15 cellular contexts compared by ENCODE assay signal in genomic region chr1:46614604-46614984, GRCh38. TPM values are rescaled to one million over a fixed set of nuclear protein-coding genes. Genes with fewer than 3 reads are reported as not detected.
A peak's percentile ranks its signal among the peaks of the same experiment; 100 is the strongest.
DNase-seq lines count a peak whose midpoint lies in the region; ATAC-seq and TF ChIP-seq lines count a peak whose summit lies in the region.
"Had no signal": no experiment of that assay in that cellular context is flagged by ENCODE, and none has a peak within 500 bp of the region (broad histone marks: within the 10 kb centered on the region; RNA-seq: fewer than 3 reads in every experiment).

No MANE protein-coding gene starts in this region.

- H3K4me1 ChIP-seq in lower lobe of right lung (peaks cover 62% of the 10 kb centered on the region), spleen (peaks cover 44 to 90% (median 61%) of the 10 kb centered on the region in 6 donors)

- no peak for TF ChIP-seq POLR2A in spleen (IDR thresholded peaks at IDR 0.05)

- intact Hi-C loops in activated T-helper 1 cell treated with anti-CD3 and anti-CD28 coated beads, Interleukin-12 subunit alpha, Interleukin-12 subunit beta, Interleukin-2, Interleukin-4 antibody, amounts not matched to agents 30 ng/mL and 10 ng/mL and 1 ng/mL, durations not matched to agents 14 hours and 24 hours and 36 hours (cut with micrococcal nuclease), result no loop called here
- intact Hi-C loops in lower lobe of right lung (cut with DNase I), result no loop called here
- intact Hi-C loops in spleen (cut with DNase I; ENCODE audit: low total_unique reads), result no loop called here

- peak overlapping the region in 1 of 3 donors; percentile 57 for H3K27ac Mint-ChIP-seq in IgD-negative memory B cell
- peak overlapping the region; percentile 82 for H3K27ac Mint-ChIP-seq in activated T-helper 1 cell treated with anti-CD3 and anti-CD28 coated beads, Interleukin-12 subunit alpha, Interleukin-12 subunit beta, Interleukin-2, Interleukin-4 antibody, amounts not matched to agents 30 ng/mL and 10 ng/mL and 1 ng/mL, durations not matched to agents 14 hours and 24 hours and 36 hours

- no peaks in the 10 kb centered on the region for H3K9me3 ChIP-seq in lower lobe of right lung
- H3K9me3 ChIP-seq in spleen, result no peaks in the 10 kb centered on the region

- peaks cover under 1% of the 10 kb centered on the region for H3K36me3 Mint-ChIP-seq in IgD-negative memory B cell
- H3K36me3 Mint-ChIP-seq in activated T-helper 1 cell treated with anti-CD3 and anti-CD28 coated beads, Interleukin-12 subunit alpha, Interleukin-12 subunit beta, Interleukin-2, Interleukin-4 antibody, amounts not matched to agents 30 ng/mL and 10 ng/mL and 1 ng/mL, durations not matched to agents 14 hours and 24 hours and 36 hours (ENCODE audit: low read depth), result peaks cover 21% of the 10 kb centered on the region

- H3K36me3 ChIP-seq in lower lobe of right lung (peaks cover 34% of the 10 kb centered on the region), spleen (peaks cover 0 to 36% (median 18%) of the 10 kb centered on the region in 6 donors)

- no peaks in the 10 kb centered on the region for H3K9me3 Mint-ChIP-seq in IgD-negative memory B cell
- H3K9me3 Mint-ChIP-seq in activated T-helper 1 cell treated with anti-CD3 and anti-CD28 coated beads, Interleukin-12 subunit alpha, Interleukin-12 subunit beta, Interleukin-2, Interleukin-4 antibody, amounts not matched to agents 30 ng/mL and 10 ng/mL and 1 ng/mL, durations not matched to agents 14 hours and 24 hours and 36 hours, result no peaks in the 10 kb centered on the region

- H3K27me3 ChIP-seq in lower lobe of right lung (ENCODE audit: low read depth), result no peaks in the 10 kb centered on the region
- H3K27me3 ChIP-seq in spleen (replicated peaks in 1 of 7), result no peaks in the 10 kb centered on the region
- H3K27me3 ChIP-seq: hepatocyte had no signal

- H3K4me3 Mint-ChIP-seq in IgD-negative memory B cell, result peak overlapping the region in 3 of 4 donors; percentile 89 to 97 (median 95)
- peak overlapping the region; percentile 90 for H3K4me3 Mint-ChIP-seq in activated T-helper 1 cell treated with anti-CD3 and anti-CD28 coated beads, Interleukin-12 subunit alpha, Interleukin-12 subunit beta, Interleukin-2, Interleukin-4 antibody, amounts not matched to agents 30 ng/mL and 10 ng/mL and 1 ng/mL, durations not matched to agents 14 hours and 24 hours and 36 hours

- no peak for TF ChIP-seq CTCF in lower lobe of right lung (IDR thresholded peaks at IDR 0.05)
- no peak for TF ChIP-seq CTCF in spleen (IDR thresholded peaks at IDR 0.05 in 8 of 11, conservative IDR thresholded peaks at IDR 0.05 in 3 of 11)

- H3K27me3 Mint-ChIP-seq in IgD-negative memory B cell, result no peaks in the 10 kb centered on the region
- no peaks in the 10 kb centered on the region for H3K27me3 Mint-ChIP-seq in activated T-helper 1 cell treated with anti-CD3 and anti-CD28 coated beads, Interleukin-12 subunit alpha, Interleukin-12 subunit beta, Interleukin-2, Interleukin-4 antibody, amounts not matched to agents 30 ng/mL and 10 ng/mL and 1 ng/mL, durations not matched to agents 14 hours and 24 hours and 36 hours (ENCODE audit: insufficient read depth)

- 78 to 97% (median 83%) methylated on average over 2 of the region's 2 CpGs for WGBS in spleen, 5 donors

- H3K27ac ChIP-seq in lower lobe of right lung, result peak overlapping the region; percentile 58
- H3K27ac ChIP-seq in spleen, result peak overlapping the region in 7 of 8 donors; percentile 2 to 96 (median 74)
- H3K27ac ChIP-seq: hepatocyte had no signal

- peaks cover 9 to 33% (median 24%) of the 10 kb centered on the region in 3 donors for H3K4me1 Mint-ChIP-seq in IgD-negative memory B cell
- peaks cover 52% of the 10 kb centered on the region for H3K4me1 Mint-ChIP-seq in activated T-helper 1 cell treated with anti-CD3 and anti-CD28 coated beads, Interleukin-12 subunit alpha, Interleukin-12 subunit beta, Interleukin-2, Interleukin-4 antibody, amounts not matched to agents 30 ng/mL and 10 ng/mL and 1 ng/mL, durations not matched to agents 14 hours and 24 hours and 36 hours (ENCODE audit: low read depth)

- DNase-seq in activated T-helper 1 cell treated with anti-CD3 and anti-CD28 coated beads, Interleukin-12 subunit alpha, Interleukin-12 subunit beta, Interleukin-2, Interleukin-4 antibody, amounts not matched to agents 30 ng/mL and 10 ng/mL and 1 ng/mL, durations not matched to agents 14 hours and 24 hours and 36 hours (ENCODE audit: low spot score), result no peak
- no peak for DNase-seq in lower lobe of right lung
- no peak for DNase-seq in spleen
- DNase-seq in occipital lobe (lab: John Stamatoyannopoulos, UW), result no peak
- no peak for DNase-seq in stimulated activated CD4-positive, alpha-beta T cell treated with anti-CD3 and anti-CD28 coated beads, Interleukin-15, amount 100 ng/mL, for 24 hours
- DNase-seq: activated CD4-positive, alpha-beta T cell treated with anti-CD3 and anti-CD28 coated beads for 48 hours; H7; NCI-H1105 treated with DMSO at 0.1 percent for 48 hours had no signal

- H3K4me3 ChIP-seq in lower lobe of right lung (no peak overlapping the region), spleen (peak overlapping the region in 1 of 8 donors; percentile 78)
- H3K4me3 ChIP-seq: hepatocyte had no signal

- ATAC-seq in lower lobe of right lung (no peak), GM19324 (IDR thresholded peaks at IDR 0.05; ENCODE audit: low FRiP score, unreplicated experiment) (no peak), GM18868 (IDR thresholded peaks at IDR 0.05; ENCODE audit: unreplicated experiment) (no peak)
- ATAC-seq: SK-N-SH treated with all-trans-retinoic acid at 6 μM for 48 hours had no signal

RNA-seq across cellular contexts. Expression of gene MOB3C, which starts 2.0 kb away (rescaled TPM):
- polyA plus RNA-seq in IgD-negative memory B cell, result 10.7 TPM
- 16.9 and 17.0 TPM in 2 replicates for total RNA-seq in activated T-helper 1 cell treated with anti-CD3 and anti-CD28 coated beads, Interleukin-12 subunit alpha, Interleukin-12 subunit beta, Interleukin-2, Interleukin-4 antibody, amounts not matched to agents 30 ng/mL and 10 ng/mL and 1 ng/mL, durations not matched to agents 14 hours and 24 hours and 36 hours
- 30.2 TPM for total RNA-seq in lower lobe of right lung
- total RNA-seq in spleen, result 10 to 100 TPM; 20.6 to 27.5 (median 24.5) TPM
- 10 to 100 TPM in 2 of 3 donors, 1 to 10 TPM in 1; 8.2 to 17.6 (median 11.9) TPM for polyA plus RNA-seq in spleen
- 2.2 TPM for total RNA-seq in occipital lobe

RNA-seq across cellular contexts. Expression of gene MKNK1, which starts 10.5 kb away (rescaled TPM):
- polyA plus RNA-seq in IgD-negative memory B cell (20.8 TPM), spleen (10 to 100 TPM; 19.2 to 42.7 (median 35.6) TPM)
- 48.7 TPM in 2 replicates for total RNA-seq in activated T-helper 1 cell treated with anti-CD3 and anti-CD28 coated beads, Interleukin-12 subunit alpha, Interleukin-12 subunit beta, Interleukin-2, Interleukin-4 antibody, amounts not matched to agents 30 ng/mL and 10 ng/mL and 1 ng/mL, durations not matched to agents 14 hours and 24 hours and 36 hours
- total RNA-seq in lower lobe of right lung (77.6 TPM), spleen (100 to 1,000 TPM in 5 of 7 donors, 10 to 100 TPM in 2; 67.3 to 169 (median 114) TPM), occipital lobe (8.7 TPM)

RNA-seq across cellular contexts. Expression of gene ATPAF1, which starts 53.6 kb away (rescaled TPM):
- polyA plus RNA-seq in IgD-negative memory B cell (55.1 TPM), spleen (10 to 100 TPM; 23.7 to 31.7 (median 29.6) TPM)
- 40.9 and 46.3 TPM in 2 replicates for total RNA-seq in activated T-helper 1 cell treated with anti-CD3 and anti-CD28 coated beads, Interleukin-12 subunit alpha, Interleukin-12 subunit beta, Interleukin-2, Interleukin-4 antibody, amounts not matched to agents 30 ng/mL and 10 ng/mL and 1 ng/mL, durations not matched to agents 14 hours and 24 hours and 36 hours
- total RNA-seq in lower lobe of right lung (34.9 TPM), spleen (10 to 100 TPM; 23.7 to 39.5 (median 25.1) TPM), occipital lobe (37.7 TPM)

RNA-seq across cellular contexts. Expression of gene TEX38, which starts 57.1 kb away (rescaled TPM):
- not detected for polyA plus RNA-seq in IgD-negative memory B cell
- total RNA-seq in activated T-helper 1 cell treated with anti-CD3 and anti-CD28 coated beads, Interleukin-12 subunit alpha, Interleukin-12 subunit beta, Interleukin-2, Interleukin-4 antibody, amounts not matched to agents 30 ng/mL and 10 ng/mL and 1 ng/mL, durations not matched to agents 14 hours and 24 hours and 36 hours, result 0.18 TPM in 1 of 2 replicates, not detected in the other
- not detected for total RNA-seq in lower lobe of right lung
- total RNA-seq in spleen, result not detected
- under 1 TPM in 2 of 3 donors, not detected in 1; 0.09 to 0.11 TPM for polyA plus RNA-seq in spleen
- total RNA-seq in occipital lobe, result not detected
- total RNA-seq: H7, hepatocyte, HT1080, mononuclear cell had no signal
